1 cellular context compared by ENCODE assay signal in genomic region chr1:39102537-39103320, GRCh38.
TF ChIP-seq lines count a peak whose summit lies in the region.

No MANE protein-coding gene starts in this region.

TF ChIP-seq in HEK293, 187 proteins besides CTCF, POLR2A, EP300 and RAD21 (continued from another document):
- TF ChIP-seq PRDM4 (tag by site-specific recombination; IDR thresholded peaks at IDR 0.05) (peak; percentile 57; the same call in 1 of the 2 replicates), ZNF639 (tag by site-specific recombination; IDR thresholded peaks at IDR 0.05) (0 out of 2 replicates have a peak, but pooled peaks have one; percentile 18), PRDM1 (tag by site-specific recombination; IDR thresholded peaks at IDR 0.05) (peak; percentile 79), ZBTB44 (tag by site-specific recombination; IDR thresholded peaks at IDR 0.05) (peak; percentile 84), ZNF341 (tag by site-specific recombination; IDR thresholded peaks at IDR 0.05; ENCODE audit: low read depth) (no peak), ZNF664 (tag by site-specific recombination; IDR thresholded peaks at IDR 0.05) (no peak), ZNF23 (tag by site-specific recombination; IDR thresholded peaks at IDR 0.05; ENCODE audit: borderline replicate concordance) (no peak), SCRT1 (tag by site-specific recombination; IDR thresholded peaks at IDR 0.05; ENCODE audit: borderline replicate concordance) (no peak; the same call in 1 of the 2 replicates), ZNF24 (tag by site-specific recombination; IDR thresholded peaks at IDR 0.05) (no peak), TSHZ1 (tag by site-specific recombination; IDR thresholded peaks at IDR 0.05; ENCODE audit: borderline replicate concordance) (no peak), ZNF16 (tag by site-specific recombination; IDR thresholded peaks at IDR 0.05; ENCODE audit: low read depth) (no peak)
- TF ChIP-seq, protein P1, sequence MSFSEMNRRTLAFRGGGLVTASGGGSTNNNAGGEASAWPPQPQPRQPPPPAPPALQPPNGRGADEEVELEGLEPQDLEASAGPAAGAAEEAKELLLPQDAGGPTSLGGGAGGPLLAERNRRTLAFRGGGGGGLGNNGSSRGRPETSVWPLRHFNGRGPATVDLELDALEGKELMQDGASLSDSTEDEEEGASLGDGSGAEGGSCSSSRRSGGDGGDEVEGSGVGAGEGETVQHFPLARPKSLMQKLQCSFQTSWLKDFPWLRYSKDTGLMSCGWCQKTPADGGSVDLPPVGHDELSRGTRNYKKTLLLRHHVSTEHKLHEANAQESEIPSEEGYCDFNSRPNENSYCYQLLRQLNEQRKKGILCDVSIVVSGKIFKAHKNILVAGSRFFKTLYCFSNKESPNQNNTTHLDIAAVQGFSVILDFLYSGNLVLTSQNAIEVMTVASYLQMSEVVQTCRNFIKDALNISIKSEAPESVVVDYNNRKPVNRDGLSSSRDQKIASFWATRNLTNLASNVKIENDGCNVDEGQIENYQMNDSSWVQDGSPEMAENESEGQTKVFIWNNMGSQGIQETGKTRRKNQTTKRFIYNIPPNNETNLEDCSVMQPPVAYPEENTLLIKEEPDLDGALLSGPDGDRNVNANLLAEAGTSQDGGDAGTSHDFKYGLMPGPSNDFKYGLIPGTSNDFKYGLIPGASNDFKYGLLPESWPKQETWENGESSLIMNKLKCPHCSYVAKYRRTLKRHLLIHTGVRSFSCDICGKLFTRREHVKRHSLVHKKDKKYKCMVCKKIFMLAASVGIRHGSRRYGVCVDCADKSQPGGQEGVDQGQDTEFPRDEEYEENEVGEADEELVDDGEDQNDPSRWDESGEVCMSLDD (tag by site-specific recombination; IDR thresholded peaks at IDR 0.05): no peak
